Comparison of ENCODE assay signal across 20 cellular contexts in genomic region chr14:93717222-93717967, GRCh38.
"Had no signal": no experiment of that assay in that cellular context is flagged by ENCODE, and none has a peak within 500 bp of the region (broad histone marks: within the 10 kb centered on the region; RNA-seq: fewer than 3 reads in every experiment).

No MANE protein-coding gene starts in this region.

- ATAC-seq: mucosa of descending colon; naive thymus-derived CD4-positive, alpha-beta T cell; stimulated activated naive CD8-positive, alpha-beta T cell treated with anti-CD3 and anti-CD28 coated beads, Interleukin-15, Interleukin-2, amounts not matched to agents 100 U/mL and 50 U/mL, for 24 hours had no signal

- H3K9me3 ChIP-seq: left ventricle myocardium inferior, mucosa of descending colon, neutrophil, SJCRH30, suprapubic skin had no signal

- H3K36me3 Mint-ChIP-seq: activated naive CD8-positive, alpha-beta T cell; brain; memory B cell; naive thymus-derived CD4-positive, alpha-beta T cell; type B pancreatic cell had no signal

- H3K9me3 Mint-ChIP-seq: activated CD4-positive, alpha-beta T cell treated with anti-CD3 and anti-CD28 coated beads, Interleukin-2, amount 10 ng/mL, durations not matched to agents 7 days and 5 days; dendritic cell treated with granulocyte-macrophage colony-stimulating factor and Interleukin-4, amounts not matched to agents 40 ng/mL and 50 ng/mL, for 4 days; T-helper 2 cell treated with Interferon-gamma antibody and Interleukin-4, amounts not matched to agents 5 μg/mL and 100 μg/mL, for 36 hours; type B pancreatic cell had no signal

- H3K4me1 ChIP-seq: left ventricle myocardium inferior, SJCRH30, suprapubic skin had no signal

- H3K4me3 Mint-ChIP-seq: activated CD4-positive, alpha-beta T cell treated with anti-CD3 and anti-CD28 coated beads, Interleukin-2, amount 10 ng/mL, durations not matched to agents 7 days and 5 days; activated naive CD8-positive, alpha-beta T cell; brain; central memory CD8-positive, alpha-beta T cell; dendritic cell treated with granulocyte-macrophage colony-stimulating factor and Interleukin-4, amounts not matched to agents 40 ng/mL and 50 ng/mL, for 4 days; memory B cell; naive thymus-derived CD4-positive, alpha-beta T cell; T-helper 2 cell treated with Interferon-gamma antibody and Interleukin-4, amounts not matched to agents 5 μg/mL and 100 μg/mL, for 36 hours; type B pancreatic cell had no signal

- H3K27ac Mint-ChIP-seq: activated CD4-positive, alpha-beta T cell treated with anti-CD3 and anti-CD28 coated beads, Interleukin-2, amount 10 ng/mL, durations not matched to agents 7 days and 5 days; activated naive CD8-positive, alpha-beta T cell; brain; dendritic cell treated with granulocyte-macrophage colony-stimulating factor and Interleukin-4, amounts not matched to agents 40 ng/mL and 50 ng/mL, for 4 days; memory B cell; naive thymus-derived CD4-positive, alpha-beta T cell; T-helper 2 cell treated with Interferon-gamma antibody and Interleukin-4, amounts not matched to agents 5 μg/mL and 100 μg/mL, for 36 hours; type B pancreatic cell had no signal

- H3K27me3 ChIP-seq: neutrophil, SJCRH30 had no signal

- H3K27me3 Mint-ChIP-seq: activated CD4-positive, alpha-beta T cell treated with anti-CD3 and anti-CD28 coated beads, Interleukin-2, amount 10 ng/mL, durations not matched to agents 7 days and 5 days; dendritic cell treated with granulocyte-macrophage colony-stimulating factor and Interleukin-4, amounts not matched to agents 40 ng/mL and 50 ng/mL, for 4 days had no signal

- H3K27ac ChIP-seq: left ventricle myocardium inferior, neutrophil, SJCRH30, suprapubic skin had no signal

- H3K4me3 ChIP-seq: left ventricle myocardium inferior, mucosa of descending colon, SJCRH30, suprapubic skin had no signal

- H3K36me3 ChIP-seq: left ventricle myocardium inferior, neutrophil, SJCRH30, suprapubic skin had no signal

- DNase-seq: activated CD4-positive, alpha-beta T cell treated with anti-CD3 and anti-CD28 coated beads, Interleukin-2, amount 10 ng/mL, durations not matched to agents 7 days and 5 days; activated T-cell treated with anti-CD3 and anti-CD28 coated beads, Interleukin-2, amount 50 U/mL, for 1 hour; amygdala; left ventricle myocardium inferior; naive thymus-derived CD4-positive, alpha-beta T cell; retina; SJCRH30; small intestine; stimulated activated naive CD8-positive, alpha-beta T cell treated with anti-CD3 and anti-CD28 coated beads, Interleukin-15, Interleukin-2, amounts not matched to agents 100 U/mL and 50 U/mL, for 24 hours; SW 1271 had no signal

- H3K4me1 Mint-ChIP-seq: activated CD4-positive, alpha-beta T cell treated with anti-CD3 and anti-CD28 coated beads, Interleukin-2, amount 10 ng/mL, durations not matched to agents 7 days and 5 days; central memory CD8-positive, alpha-beta T cell; memory B cell had no signal
